In the genomic region with DNA sequence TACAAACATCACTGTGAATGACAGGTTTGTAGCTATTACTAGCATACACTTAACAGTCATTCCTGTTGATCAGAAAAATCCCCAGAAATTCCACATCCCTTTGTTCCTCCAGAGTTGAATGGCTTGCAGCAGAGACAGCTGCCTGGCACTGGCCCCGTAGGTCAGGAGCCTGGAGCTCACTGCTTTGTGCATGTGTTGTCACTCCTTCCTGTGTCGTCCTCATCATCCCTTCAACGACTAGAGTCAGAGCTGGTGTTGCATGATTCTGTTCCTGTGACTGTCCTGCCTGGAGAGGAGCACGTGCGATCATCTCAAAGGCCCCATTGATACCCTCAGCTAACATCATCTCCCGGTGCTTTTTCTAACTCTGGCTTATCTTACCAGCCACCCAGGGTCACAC, we compare ENCODE assay signal across 14 cellular contexts. TPM values are rescaled to one million over a fixed set of nuclear protein-coding genes. Genes with fewer than 3 reads are reported as not detected.
DNase-seq lines count a peak whose midpoint lies in the region; ATAC-seq lines count a peak whose summit lies in the region.
"Had no signal": no experiment of that assay in that cellular context is flagged by ENCODE, and none has a peak within 500 bp of the region (broad histone marks: within the 10 kb centered on the region; RNA-seq: fewer than 3 reads in every experiment).

No MANE protein-coding gene starts in this region.

- H3K4me3 ChIP-seq in trophoblast cell (ENCODE audit: low read depth, low read length): no peak overlapping the region
- H3K4me3 ChIP-seq: coronary artery, uterus had no signal

- H3K4ac ChIP-seq in trophoblast cell (ENCODE audit: low read depth, low read length): no peak overlapping the region

- H3K27me3 ChIP-seq in trophoblast cell (ENCODE audit: insufficient read depth, low read length): no peaks in the 10 kb centered on the region
- H3K27me3 ChIP-seq: uterus had no signal

- no peak overlapping the region for H2AK5ac ChIP-seq in trophoblast cell (ENCODE audit: low read length)

- ATAC-seq in GM21723 (IDR thresholded peaks at IDR 0.05; ENCODE audit: unreplicated experiment) (no peak), HG02642 (IDR thresholded peaks at IDR 0.05; ENCODE audit: poor library complexity, unreplicated experiment) (no peak)
- ATAC-seq: left lobe of liver had no signal

- no peak overlapping the region for H4K8ac ChIP-seq in trophoblast cell (ENCODE audit: low read depth, low read length)

- no peak overlapping the region for H3K27ac ChIP-seq in trophoblast cell (ENCODE audit: low read depth, low read length)
- H3K27ac ChIP-seq: coronary artery, uterus had no signal

- peaks cover 6% of the 10 kb centered on the region for H3K9me3 ChIP-seq in trophoblast cell (ENCODE audit: insufficient read depth, low read depth, low read length)
- H3K9me3 ChIP-seq: uterus had no signal

- H2BK120ac ChIP-seq in trophoblast cell (ENCODE audit: insufficient read depth, low read length, poor library complexity): peak overlapping the region; percentile 24

- no peak overlapping the region for H4K12ac ChIP-seq in trophoblast cell (ENCODE audit: low read depth, low read length)

- H3K14ac ChIP-seq in trophoblast cell (ENCODE audit: low read length): no peak overlapping the region

- H2BK5ac ChIP-seq in trophoblast cell (ENCODE audit: low read depth, low read length, poor library complexity): no peak overlapping the region

- H3K23ac ChIP-seq in trophoblast cell (ENCODE audit: low read length): no peak overlapping the region

- H3K4me1 ChIP-seq in trophoblast cell (ENCODE audit: control insufficient read depth in 1 of 2, insufficient read depth in 2 of 2, low read length in 2 of 2): peaks cover 13 to 19% of the 10 kb centered on the region in 2 experiments
- H3K4me1 ChIP-seq: uterus had no signal

- intact Hi-C loops in head of caudate nucleus (cut with DNase I): no loop called here

- peak overlapping the region; percentile 17 for H2BK12ac ChIP-seq in trophoblast cell (ENCODE audit: low read length)

- peak overlapping the region; percentile 2 for H4K91ac ChIP-seq in trophoblast cell (ENCODE audit: low read depth, low read length)

- no peak overlapping the region for H2AFZ ChIP-seq in trophoblast cell (ENCODE audit: insufficient read depth, low read length, poor library complexity)

- no peaks in the 10 kb centered on the region for H3K79me1 ChIP-seq in trophoblast cell (ENCODE audit: low read length)

- H3K4me2 ChIP-seq in trophoblast cell (ENCODE audit: low read length): no peak overlapping the region

- H3K9ac ChIP-seq in trophoblast cell (ENCODE audit: low read length): no peak overlapping the region

- H3K36me3 ChIP-seq in trophoblast cell (ENCODE audit: control insufficient read depth in 1 of 2, insufficient read depth in 2 of 2, low read length in 2 of 2): peaks cover 2 to 5% of the 10 kb centered on the region in 2 experiments
- H3K36me3 ChIP-seq: uterus had no signal

- peak overlapping the region; percentile 14 for H3K18ac ChIP-seq in trophoblast cell (ENCODE audit: low read length)

- WGBS in trophoblast cell (ENCODE audit: extremely low coverage, insufficient coverage, insufficient read length): no CpG with 5 or more reads among the region's 6 CpGs

- no peaks in the 10 kb centered on the region for H3K79me2 ChIP-seq in trophoblast cell (ENCODE audit: control insufficient read depth, insufficient read depth, low read length, poor library complexity)

- DNase-seq in COR-L47 (lab: John Stamatoyannopoulos, UW): peak; percentile 26
- peak in 33 of 56 donors; percentile 5 to 67 (median 35) for DNase-seq in amygdala (lab: John Stamatoyannopoulos, UW)
- peak in 41 of 42 donors; percentile 13 to 86 (median 59) for DNase-seq in head of caudate nucleus
- no peak for DNase-seq in trophoblast cell
- no peak for DNase-seq in SK-N-DZ (ENCODE audit: low spot score)
- no peak for DNase-seq in NK-92 treated with Interleukin-12 subunit alpha and Interleukin-12 subunit beta, amount 100 ng/mL, for 24 hours (lab: John Stamatoyannopoulos, UW)
- DNase-seq: DND-41; NCI-H2081 treated with DMSO at 0.1 percent for 48 hours; stimulated activated CD8-positive, alpha-beta memory T cell treated with anti-CD3 and anti-CD28 coated beads, Interleukin-4, amount 100 ng/mL, for 48 hours; uterus had no signal

RNA-seq across cellular contexts. Expression of gene LDLRAD3, which starts 58.3 kb away (rescaled TPM):
- polyA plus RNA-seq in trophoblast cell (2013): 12.0 and 12.4 TPM in 2 replicates
- 25.5 and 31.1 TPM in 2 replicates for polyA plus RNA-seq in SK-N-DZ (2014; cell fraction: cytosol; rRNA removed)
- polyA plus RNA-seq in SK-N-DZ (2014; cell fraction: nucleus; rRNA removed): 10.5 and 13.8 TPM in 2 replicates

Comparison
In these comparisons a context has a peak if more than half of its experiments do, and no peak if none do; other contexts are left out.
1. DNase-seq: peak in COR-L47 (single experiment), amygdala (33 of 56) and head of caudate nucleus (41 of 42); none in trophoblast cell (0 of 2), SK-N-DZ (single experiment) and NK-92 treated with Interleukin-12 subunit alpha and Interleukin-12 subunit beta, amount 100 ng/mL, for 24 hours (single experiment).